Comparison of ENCODE assay signal across 8 cellular contexts in the genomic region with DNA sequence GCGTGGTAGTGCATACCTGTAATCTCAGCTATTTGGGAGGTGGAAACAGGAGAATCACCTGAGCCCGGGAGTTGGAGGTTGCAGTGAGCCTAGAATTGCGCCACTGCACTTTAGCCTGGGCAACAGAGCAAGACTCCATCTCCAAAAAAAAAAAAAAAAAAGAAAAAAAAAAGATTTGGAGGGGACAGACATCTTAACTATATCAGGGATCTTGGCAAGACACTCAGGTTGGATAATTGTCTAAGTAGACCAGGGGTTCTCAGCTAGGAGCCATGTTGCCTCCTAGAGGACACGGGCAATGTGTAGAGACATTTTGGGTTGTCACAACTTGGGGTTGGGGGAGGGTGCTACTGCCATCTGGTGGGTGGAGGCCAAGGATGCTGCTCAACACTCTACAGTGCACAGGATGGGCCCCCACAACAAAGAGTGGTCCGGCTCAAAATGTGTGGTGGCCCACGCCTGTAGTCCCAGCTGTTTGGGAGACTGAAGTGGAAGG. TPM values are rescaled to one million over a fixed set of nuclear protein-coding genes. Genes with fewer than 3 reads are reported as not detected.
DNase-seq lines count a peak whose midpoint lies in the region; ATAC-seq and TF ChIP-seq lines count a peak whose summit lies in the region.

No MANE protein-coding gene starts in this region.

- POLR2A ChIA-PET in T-cell (lab: Charles Lee): no interaction called here

- no peak overlapping the region for H3K4me3 ChIP-seq in CD4-positive, CD25-positive, alpha-beta regulatory T cell (ENCODE audit: low read depth, low read length)
- no peak overlapping the region for H3K4me3 ChIP-seq in trophoblast cell (ENCODE audit: low read depth, low read length)

- no peak overlapping the region for H2AK5ac ChIP-seq in H9 (ENCODE audit: insufficient read length, low read length)
- H2AK5ac ChIP-seq in trophoblast cell (ENCODE audit: low read length): no peak overlapping the region

- H2BK5ac ChIP-seq in H9 (ENCODE audit: insufficient read length, low read length) (no peak overlapping the region), trophoblast cell (ENCODE audit: low read depth, low read length, poor library complexity) (no peak overlapping the region)

- H2BK15ac ChIP-seq in H9 (ENCODE audit: low read depth, low read length): no peak overlapping the region

- no peak overlapping the region for H2BK20ac ChIP-seq in H9 (ENCODE audit: low read depth, low read length, poor library complexity, severe bottlenecking)

- no peak overlapping the region for H3K23ac ChIP-seq in H9 (ENCODE audit: insufficient read length, low read depth, low read length)
- no peak overlapping the region for H3K23ac ChIP-seq in trophoblast cell (ENCODE audit: low read length)

- H3K56ac ChIP-seq in H9 (ENCODE audit: insufficient read length, low read depth, low read length): no peak overlapping the region

- peaks cover 30% of the 10 kb centered on the region for H3K23me2 ChIP-seq in H9 (ENCODE audit: insufficient read length, low read depth, low read length, poor library complexity, severe bottlenecking)

- peaks cover 28% of the 10 kb centered on the region for H3K36me3 Mint-ChIP-seq in CD4-positive, CD25-positive, alpha-beta regulatory T cell
- H3K36me3 Mint-ChIP-seq in H9 (ENCODE audit: insufficient read depth in 1 of 3, low read depth in 3 of 3) (peaks cover 13 to 16% (median 14%) of the 10 kb centered on the region in 3 experiments), T-cell (peaks cover 17% of the 10 kb centered on the region)
- peaks cover 50% of the 10 kb centered on the region for H3K36me3 Mint-ChIP-seq in central memory CD8-positive, alpha-beta T cell (ENCODE audit: insufficient read depth)

- H2BK120ac ChIP-seq in H9 (ENCODE audit: low read depth, low read length, poor library complexity, severe bottlenecking) (no peak overlapping the region), trophoblast cell (ENCODE audit: insufficient read depth, low read length, poor library complexity) (no peak overlapping the region)

- no peaks in the 10 kb centered on the region for H3K9me3 ChIP-seq in CD4-positive, CD25-positive, alpha-beta regulatory T cell (ENCODE audit: control insufficient read depth in 2 of 2, low read length in 2 of 2)
- H3K9me3 ChIP-seq in H9 (ENCODE audit: control insufficient read depth, low read depth, low read length): no peaks in the 10 kb centered on the region
- no peaks in the 10 kb centered on the region for H3K9me3 ChIP-seq in trophoblast cell (ENCODE audit: insufficient read depth, low read depth, low read length)

- no peaks in the 10 kb centered on the region for H3K36me3 ChIP-seq in CD4-positive, CD25-positive, alpha-beta regulatory T cell (ENCODE audit: control insufficient read depth, insufficient read depth, low read length)
- peaks cover 4 to 7% of the 10 kb centered on the region in 2 experiments for H3K36me3 ChIP-seq in trophoblast cell (ENCODE audit: control insufficient read depth in 1 of 2, insufficient read depth in 2 of 2, low read length in 2 of 2)

- peaks cover 4 to 75% (median 53%) of the 10 kb centered on the region in 4 donors for H3K4me1 Mint-ChIP-seq in CD4-positive, CD25-positive, alpha-beta regulatory T cell
- peaks cover 34 to 44% of the 10 kb centered on the region in 2 experiments for H3K4me1 Mint-ChIP-seq in H9
- H3K4me1 Mint-ChIP-seq in T-cell: peaks cover 70 to 75% (median 72%) of the 10 kb centered on the region in 3 donors
- peaks cover 75% of the 10 kb centered on the region for H3K4me1 Mint-ChIP-seq in central memory CD8-positive, alpha-beta T cell

- no peak overlapping the region for H3K9ac ChIP-seq in H9 (ENCODE audit: extremely low read depth, insufficient read length, low read length)
- no peak overlapping the region for H3K9ac ChIP-seq in trophoblast cell (ENCODE audit: low read length)

- WGBS in H9 (ENCODE audit: extremely low coverage, insufficient read length, low lambda C conversion rate): no CpG with 5 or more reads among the region's 6 CpGs
- no CpG with 5 or more reads among the region's 6 CpGs for WGBS in trophoblast cell (ENCODE audit: extremely low coverage, insufficient coverage, insufficient read length)

- peaks cover 17% of the 10 kb centered on the region for H3K27me3 Mint-ChIP-seq in CD4-positive, CD25-positive, alpha-beta regulatory T cell
- peaks cover 4% of the 10 kb centered on the region; the same call in 1 of the 2 replicates for H3K27me3 Mint-ChIP-seq in H9 (ENCODE audit: low read depth)
- peaks cover 0 to 2% of the 10 kb centered on the region in 2 donors for H3K27me3 Mint-ChIP-seq in T-cell
- H3K27me3 Mint-ChIP-seq in central memory CD8-positive, alpha-beta T cell: no peaks in the 10 kb centered on the region

- H3K14ac ChIP-seq in H9 (ENCODE audit: insufficient read depth, low read length): no peak overlapping the region
- H3K14ac ChIP-seq in trophoblast cell (ENCODE audit: low read length): no peak overlapping the region

- H3K4me3 Mint-ChIP-seq in CD4-positive, CD25-positive, alpha-beta regulatory T cell: peak overlapping the region; percentile 66 to 96 (median 72)
- peak overlapping the region in 1 of 2 experiments; percentile 60; a peak in 2 of 5 replicates for H3K4me3 Mint-ChIP-seq in H9
- H3K4me3 Mint-ChIP-seq in T-cell: peak overlapping the region; percentile 57 to 88 (median 67)
- H3K4me3 Mint-ChIP-seq in central memory CD8-positive, alpha-beta T cell: peak overlapping the region; percentile 39

- H3K9me3 Mint-ChIP-seq in CD4-positive, CD25-positive, alpha-beta regulatory T cell: peaks cover 0 to 2% (median 0%) of the 10 kb centered on the region in 7 donors
- peaks cover 0 to 4% of the 10 kb centered on the region in 2 experiments; a peak in 3 of 5 replicates for H3K9me3 Mint-ChIP-seq in H9
- no peaks in the 10 kb centered on the region for H3K9me3 Mint-ChIP-seq in T-cell
- H3K9me3 Mint-ChIP-seq in central memory CD8-positive, alpha-beta T cell: no peaks in the 10 kb centered on the region

- no peak overlapping the region for H4K5ac ChIP-seq in H9 (ENCODE audit: insufficient read length, low read depth, low read length)

- peak overlapping the region; percentile 29 for H3K27ac ChIP-seq in CD4-positive, CD25-positive, alpha-beta regulatory T cell (ENCODE audit: insufficient read depth, low read length, poor library complexity, severe bottlenecking)
- H3K27ac ChIP-seq in H9 (ENCODE audit: insufficient read length, low read depth, low read length): no peak overlapping the region
- H3K27ac ChIP-seq in trophoblast cell (ENCODE audit: low read depth, low read length): no peak overlapping the region

- H2AFZ ChIP-seq in H9 (ENCODE audit: low read length) (no peak overlapping the region), trophoblast cell (ENCODE audit: insufficient read depth, low read length, poor library complexity) (no peak overlapping the region)

- H3K4me2 ChIP-seq in H9 (ENCODE audit: insufficient read depth, insufficient read length, low read length) (no peak overlapping the region), trophoblast cell (ENCODE audit: low read length) (no peak overlapping the region)

- DNase-seq in CD4-positive, CD25-positive, alpha-beta regulatory T cell: peak; percentile 38 to 78 (median 59)
- peak; percentile 67 for DNase-seq in H9
- peak in 31 of 34 experiments; percentile 33 to 68 (median 57) for DNase-seq in T-cell
- DNase-seq in central memory CD8-positive, alpha-beta T cell (ENCODE audit: low spot score in 2 of 2): peak in 1 of 2 donors; percentile 39
- DNase-seq in trophoblast cell: peak in 1 of 2 donors; percentile 43
- DNase-seq in HPDE6-E6E7 (ENCODE audit: extremely low spot score): no peak
- DNase-seq in GM19240 (ENCODE audit: insufficient read length, low spot score): no peak

- H3K18ac ChIP-seq in H9 (ENCODE audit: insufficient read length, low read depth, low read length) (no peak overlapping the region), trophoblast cell (ENCODE audit: low read length) (no peak overlapping the region)

- no peaks in the 10 kb centered on the region for H4K20me1 ChIP-seq in H9 (ENCODE audit: control insufficient read depth, insufficient read depth, insufficient read length)

- no peak overlapping the region for H3T11ph ChIP-seq in H9 (ENCODE audit: low read length)

- peak in 1 of 2 donors; percentile 8 for ATAC-seq in CD4-positive, CD25-positive, alpha-beta regulatory T cell (ENCODE audit: low read depth in 2 of 2)
- ATAC-seq in T-cell (replicated peaks in 1 of 4) (no peak), HG03571 (IDR thresholded peaks at IDR 0.05; ENCODE audit: unreplicated experiment) (no peak)
- no peak for ATAC-seq in central memory CD8-positive, alpha-beta T cell (replicated peaks; ENCODE audit: extremely low read depth, poor library complexity, severe bottlenecking)

- H3K27ac Mint-ChIP-seq in CD4-positive, CD25-positive, alpha-beta regulatory T cell: peak overlapping the region; percentile 1 to 92 (median 59)
- H3K27ac Mint-ChIP-seq in H9: peak overlapping the region in 1 of 3 experiments; percentile 96; a peak in 3 of 7 replicates
- peak overlapping the region; percentile 78 to 84 for H3K27ac Mint-ChIP-seq in T-cell
- H3K27ac Mint-ChIP-seq in central memory CD8-positive, alpha-beta T cell (ENCODE audit: low read depth): peak overlapping the region; percentile 20

- H4K8ac ChIP-seq in H9 (replicated peaks; ENCODE audit: insufficient read length, low read depth, low read length): no peak overlapping the region
- H4K8ac ChIP-seq in trophoblast cell (ENCODE audit: low read depth, low read length): no peak overlapping the region

- CTCF ChIA-PET in T-cell (lab: Charles Lee): interaction anchor here in 1 of 2 donors (0.6 to 0.8 kb wide), 3 partner anchors 8 to 33 kb away, joined by 4 to 5 read pairs (median 4); no protein-coding TSS in a partner anchor

- H4K91ac ChIP-seq in H9 (ENCODE audit: insufficient read length, low read depth, low read length) (no peak overlapping the region), trophoblast cell (ENCODE audit: low read depth, low read length) (no peak overlapping the region)

- H3K4ac ChIP-seq in H9 (ENCODE audit: low read depth, low read length) (no peak overlapping the region), trophoblast cell (ENCODE audit: low read depth, low read length) (no peak overlapping the region)

- H3K27me3 ChIP-seq in CD4-positive, CD25-positive, alpha-beta regulatory T cell (ENCODE audit: control insufficient read depth, insufficient read depth, low read length): no peaks in the 10 kb centered on the region
- H3K27me3 ChIP-seq in H9 (ENCODE audit: insufficient read depth, low read length) (no peaks in the 10 kb centered on the region), trophoblast cell (ENCODE audit: insufficient read depth, low read length) (no peaks in the 10 kb centered on the region)

- peaks cover 79% of the 10 kb centered on the region for H3K4me1 ChIP-seq in CD4-positive, CD25-positive, alpha-beta regulatory T cell (ENCODE audit: control insufficient read depth, insufficient read depth, low read length, poor library complexity, severe bottlenecking)
- 0 out of 2 replicates have a peak, but pooled peaks cover 2% of the 10 kb centered on the region for H3K4me1 ChIP-seq in H9 (ENCODE audit: insufficient read depth, low read length)
- peaks cover 24 to 31% of the 10 kb centered on the region in 2 experiments for H3K4me1 ChIP-seq in trophoblast cell (ENCODE audit: control insufficient read depth in 1 of 2, insufficient read depth in 2 of 2, low read length in 2 of 2)

- H3K79me1 ChIP-seq in H9 (ENCODE audit: insufficient read depth, low read depth, low read length, poor library complexity, severe bottlenecking) (peaks cover 6% of the 10 kb centered on the region), trophoblast cell (ENCODE audit: low read length) (peaks cover 25% of the 10 kb centered on the region)

- peak overlapping the region; percentile 33 for H4K12ac ChIP-seq in trophoblast cell (ENCODE audit: low read depth, low read length)

- peak; percentile 67 for TF ChIP-seq CTCF in H9 (conservative IDR thresholded peaks at IDR 0.05)

- H3K79me2 ChIP-seq in H9 (ENCODE audit: insufficient read depth, low read length): peaks cover 11% of the 10 kb centered on the region; the same call in 1 of the 2 replicates
- H3K79me2 ChIP-seq in trophoblast cell (ENCODE audit: control insufficient read depth, insufficient read depth, low read length, poor library complexity): peaks cover 25% of the 10 kb centered on the region

- H2BK12ac ChIP-seq in H9 (ENCODE audit: insufficient read length, low read depth, low read length) (no peak overlapping the region), trophoblast cell (ENCODE audit: low read length) (no peak overlapping the region)

RNA-seq across cellular contexts. Expression of a gene that starts 1.9 kb away (rescaled TPM):
- total RNA-seq in CD4-positive, CD25-positive, alpha-beta regulatory T cell: 30.8 TPM
- 10 to 100 TPM; 14.3 to 18.9 (median 16.0) TPM for polyA plus RNA-seq in CD4-positive, CD25-positive, alpha-beta regulatory T cell
- total RNA-seq in H9 (2021) (22.4 and 22.8 TPM in 2 replicates), T-cell (100 to 1,000 TPM in 2 of 5 donors, 10 to 100 TPM in 3; 44.6 to 116 (median 94.2) TPM)
- 24.2 and 24.6 TPM in 2 replicates for polyA plus RNA-seq in trophoblast cell (2013)

RNA-seq across cellular contexts. Expression of a gene that starts 4.5 kb away (rescaled TPM):
- 23.7 TPM for total RNA-seq in CD4-positive, CD25-positive, alpha-beta regulatory T cell
- polyA plus RNA-seq in CD4-positive, CD25-positive, alpha-beta regulatory T cell: 10 to 100 TPM; 26.5 to 36.6 (median 35.1) TPM
- total RNA-seq in H9 (2021) (65.1 and 68.0 TPM in 2 replicates), T-cell (10 to 100 TPM; 26.4 to 38.7 (median 31.9) TPM)
- 27.4 and 27.9 TPM in 2 replicates for polyA plus RNA-seq in trophoblast cell (2013)

RNA-seq across cellular contexts. Expression of a gene that starts 9.1 kb away (rescaled TPM):
- 0.99 TPM for total RNA-seq in CD4-positive, CD25-positive, alpha-beta regulatory T cell
- polyA plus RNA-seq in CD4-positive, CD25-positive, alpha-beta regulatory T cell: 1 to 10 TPM in 1 of 4 donors, under 1 TPM in 3; 0.22 to 1.0 (median 0.51) TPM
- total RNA-seq in H9 (2021) (19.9 and 20.0 TPM in 2 replicates), T-cell (1 to 10 TPM; 1.7 to 4.7 (median 3.8) TPM)
- polyA plus RNA-seq in trophoblast cell (2013): 14.4 and 14.6 TPM in 2 replicates

RNA-seq across cellular contexts. Expression of a gene that starts 14.5 kb away (rescaled TPM):
- 11.1 TPM for total RNA-seq in CD4-positive, CD25-positive, alpha-beta regulatory T cell
- polyA plus RNA-seq in CD4-positive, CD25-positive, alpha-beta regulatory T cell: 1 to 10 TPM; 1.0 to 2.4 (median 1.6) TPM
- total RNA-seq in H9 (2021) (9.9 and 10.7 TPM in 2 replicates), T-cell (10 to 100 TPM in 2 of 5 donors, 1 to 10 TPM in 3; 7.2 to 13.3 (median 8.2) TPM)
- polyA plus RNA-seq in trophoblast cell (2013): 3.4 and 3.8 TPM in 2 replicates

RNA-seq across cellular contexts. Expression of a gene that starts 15.9 kb away (rescaled TPM):
- 283 TPM for total RNA-seq in CD4-positive, CD25-positive, alpha-beta regulatory T cell
- 1 to 10 TPM; 7.2 to 9.3 (median 8.2) TPM for polyA plus RNA-seq in CD4-positive, CD25-positive, alpha-beta regulatory T cell
- total RNA-seq in H9 (2021) (321 and 342 TPM in 2 replicates), T-cell (100 to 1,000 TPM; 254 to 310 (median 303) TPM)
- 128 and 132 TPM in 2 replicates for polyA plus RNA-seq in trophoblast cell (2013)

Comparison
In these comparisons a context has a peak if more than half of its experiments do, and no peak if none do; other contexts are left out.
1. DNase-seq: peak in CD4-positive, CD25-positive, alpha-beta regulatory T cell (3 of 3), H9 (single experiment) and T-cell (31 of 34); none in HPDE6-E6E7 (single experiment) and GM19240 (single experiment).